In the genomic region with DNA sequence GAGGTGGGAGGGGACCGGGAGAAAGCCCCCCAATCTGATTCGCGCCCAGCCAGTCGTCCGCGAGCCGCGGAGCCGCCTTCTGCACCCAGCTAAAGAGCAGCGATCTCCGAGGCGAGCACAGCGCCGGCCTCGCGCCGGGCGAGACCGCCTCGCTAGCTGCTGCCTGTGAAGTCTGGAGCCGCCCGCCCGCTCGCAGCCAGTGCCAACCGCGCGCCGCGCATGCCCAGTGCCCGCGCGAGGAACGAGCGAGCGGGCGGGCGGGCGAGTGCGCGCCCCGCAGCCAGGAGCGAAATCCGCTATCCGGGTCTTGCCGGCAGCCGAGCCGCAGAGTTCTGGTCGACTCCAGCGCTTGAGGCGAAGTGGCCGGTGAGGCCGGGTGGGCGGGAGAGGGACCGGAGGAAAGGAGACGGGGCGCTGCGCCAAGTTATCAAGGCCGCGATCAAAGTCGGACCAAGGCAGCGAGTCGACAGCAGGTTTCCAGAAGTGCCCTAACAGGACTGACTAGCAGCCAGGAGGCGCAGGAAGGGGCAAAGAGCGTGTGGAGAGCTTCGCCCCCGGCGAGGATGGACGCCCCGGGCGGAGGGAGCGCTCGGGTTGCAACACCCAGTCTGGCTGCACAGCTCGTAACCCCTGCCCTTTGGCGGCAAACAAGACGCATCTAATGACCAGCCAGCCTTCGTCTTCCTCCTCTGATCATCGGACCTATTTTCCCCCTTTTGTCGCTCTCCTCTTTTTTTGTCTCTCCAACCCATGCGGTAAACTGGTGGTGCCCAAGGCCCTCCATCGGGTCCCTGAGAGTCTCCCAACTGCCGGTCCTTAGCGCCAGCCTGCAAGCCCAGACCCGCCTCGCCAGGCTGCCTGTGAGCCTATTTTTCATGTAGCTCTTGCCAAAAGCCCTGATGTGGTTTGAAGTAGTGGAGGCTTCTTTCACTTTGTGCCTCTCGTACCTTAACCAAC, we compare ENCODE assay signal across 1 cellular context.
TF ChIP-seq lines count a peak whose summit lies in the region.

Gene EPS8, minus strand, starts transcription at position 174 of the 957 bp plus-strand sequence. CDS start 106,437 bp downstream, outside the sequence.

TF ChIP-seq in IMR-90, 13 proteins besides CTCF, POLR2A, EP300 and RAD21:
- TF ChIP-seq SMC3 (IDR thresholded peaks at IDR 0.05; ENCODE audit: low read depth, low read length): peak; percentile 24; the same call in 1 of the 2 replicates
- TF ChIP-seq RCOR1 (IDR thresholded peaks at IDR 0.05; ENCODE audit: insufficient replicate concordance, low read length): no peak
- no peak for TF ChIP-seq ELK1 (IDR thresholded peaks at IDR 0.05; ENCODE audit: borderline replicate concordance, low read depth, low read length)
- 0 out of 2 replicates have a peak, but pooled peaks have one; percentile 29 for TF ChIP-seq MXI1 (IDR thresholded peaks at IDR 0.05; ENCODE audit: borderline replicate concordance, low read depth, low read length)
- TF ChIP-seq CEBPB (IDR thresholded peaks at IDR 0.05; ENCODE audit: low read depth, low read length): peak; percentile 87
- TF ChIP-seq MAZ (IDR thresholded peaks at IDR 0.05; ENCODE audit: borderline replicate concordance, low read depth, low read length): peak; percentile 84; the same call in 1 of the 2 replicates
